Comparison of ENCODE assay signal across 29 cellular contexts in genomic region chr5:134920848-134921575, GRCh38. TPM values are rescaled to one million over a fixed set of nuclear protein-coding genes. Genes with fewer than 3 reads are reported as not detected.
A peak's percentile ranks its signal among the peaks of the same experiment; 100 is the strongest.
DNase-seq lines count a peak whose midpoint lies in the region; ATAC-seq and TF ChIP-seq lines count a peak whose summit lies in the region.
"Had no signal": no experiment of that assay in that cellular context is flagged by ENCODE, and none has a peak within 500 bp of the region (broad histone marks: within the 10 kb centered on the region; RNA-seq: fewer than 3 reads in every experiment).

No MANE protein-coding gene starts in this region.

- peak overlapping the region; percentile 43 for H3K27ac Mint-ChIP-seq in T-helper 1 cell treated with Interleukin-12 subunit alpha and Interleukin-12 subunit beta and Interleukin-4 antibody, amounts not matched to agents 30 μg/mL and 1 μg/mL, for 36 hours
- H3K27ac Mint-ChIP-seq in activated T-helper 17 cell treated with anti-CD3 and anti-CD28 coated beads, Interleukin-2, amount 50 U/mL, for 72 hours = peak overlapping the region; percentile 93
- H3K27ac Mint-ChIP-seq in nephron progenitor cell = peak overlapping the region; percentile 36
- H3K27ac Mint-ChIP-seq in glutamatergic neuron (ENCODE audit: unreplicated experiment) = no peak overlapping the region
- H3K27ac Mint-ChIP-seq in HFFc6 = no peak overlapping the region
- H3K27ac Mint-ChIP-seq: CD4-positive, alpha-beta T cell; natural killer cell; stimulated activated naive B cell treated with anti-CD40 and anti-IgM and Interleukin-4, amounts not matched to agents 10 μg/mL and 1 μg/mL and 100 μg/mL, for 72 hours had no signal

- no peak overlapping the region for H3K4me3 Mint-ChIP-seq in T-helper 1 cell treated with Interleukin-12 subunit alpha and Interleukin-12 subunit beta and Interleukin-4 antibody, amounts not matched to agents 30 μg/mL and 1 μg/mL, for 36 hours
- no peak overlapping the region for H3K4me3 Mint-ChIP-seq in activated T-helper 17 cell treated with anti-CD3 and anti-CD28 coated beads, Interleukin-2, amount 50 U/mL, for 72 hours
- no peak overlapping the region for H3K4me3 Mint-ChIP-seq in nephron progenitor cell
- H3K4me3 Mint-ChIP-seq in glutamatergic neuron (ENCODE audit: unreplicated experiment) = no peak overlapping the region
- H3K4me3 Mint-ChIP-seq in HFFc6 = no peak overlapping the region; the same call in 1 of the 2 replicates
- H3K4me3 Mint-ChIP-seq: activated naive CD4-positive, alpha-beta T cell treated with anti-CD3 and anti-CD28 coated beads, Interleukin-2, amount 50 U/mL, for 24 hours; CD4-positive, alpha-beta T cell; natural killer cell; stimulated activated naive B cell treated with anti-CD40 and anti-IgM and Interleukin-4, amounts not matched to agents 10 μg/mL and 1 μg/mL and 100 μg/mL, for 72 hours; T-helper 17 cell had no signal

- H3K36me3 Mint-ChIP-seq in T-helper 1 cell treated with Interleukin-12 subunit alpha and Interleukin-12 subunit beta and Interleukin-4 antibody, amounts not matched to agents 30 μg/mL and 1 μg/mL, for 36 hours (ENCODE audit: low read depth) = peaks cover 28% of the 10 kb centered on the region
- H3K36me3 Mint-ChIP-seq in activated T-helper 17 cell treated with anti-CD3 and anti-CD28 coated beads, Interleukin-2, amount 50 U/mL, for 72 hours (ENCODE audit: low read depth) = peaks cover 47% of the 10 kb centered on the region
- H3K36me3 Mint-ChIP-seq in nephron progenitor cell (ENCODE audit: low read depth) (peaks cover 19% of the 10 kb centered on the region), glutamatergic neuron (ENCODE audit: unreplicated experiment) (no peaks in the 10 kb centered on the region), HFFc6 (ENCODE audit: low read depth) (peaks cover 8% of the 10 kb centered on the region)
- H3K36me3 Mint-ChIP-seq: natural killer cell had no signal

- no peak for TF ChIP-seq CTCF in nephron progenitor cell (IDR thresholded peaks at IDR 0.05)
- no peak for TF ChIP-seq CTCF in glutamatergic neuron (IDR thresholded peaks at IDR 0.05; ENCODE audit: partially characterized antibody, unreplicated experiment)
- TF ChIP-seq CTCF in HFFc6 (IDR thresholded peaks at IDR 0.05) = no peak

- no peaks in the 10 kb centered on the region for H3K9me3 Mint-ChIP-seq in T-helper 1 cell treated with Interleukin-12 subunit alpha and Interleukin-12 subunit beta and Interleukin-4 antibody, amounts not matched to agents 30 μg/mL and 1 μg/mL, for 36 hours
- H3K9me3 Mint-ChIP-seq in activated T-helper 17 cell treated with anti-CD3 and anti-CD28 coated beads, Interleukin-2, amount 50 U/mL, for 72 hours = no peaks in the 10 kb centered on the region
- no peaks in the 10 kb centered on the region for H3K9me3 Mint-ChIP-seq in nephron progenitor cell
- H3K9me3 Mint-ChIP-seq in glutamatergic neuron (ENCODE audit: unreplicated experiment) = no peaks in the 10 kb centered on the region
- H3K9me3 Mint-ChIP-seq in HFFc6 = no peaks in the 10 kb centered on the region
- H3K9me3 Mint-ChIP-seq: activated naive CD4-positive, alpha-beta T cell treated with anti-CD3 and anti-CD28 coated beads, Interleukin-2, amount 50 U/mL, for 24 hours; CD4-positive, alpha-beta T cell; natural killer cell; stimulated activated naive B cell treated with anti-CD40 and anti-IgM and Interleukin-4, amounts not matched to agents 10 μg/mL and 1 μg/mL and 100 μg/mL, for 72 hours had no signal

- H3K27me3 Mint-ChIP-seq in T-helper 1 cell treated with Interleukin-12 subunit alpha and Interleukin-12 subunit beta and Interleukin-4 antibody, amounts not matched to agents 30 μg/mL and 1 μg/mL, for 36 hours (ENCODE audit: low read depth) = no peaks in the 10 kb centered on the region
- H3K27me3 Mint-ChIP-seq in activated T-helper 17 cell treated with anti-CD3 and anti-CD28 coated beads, Interleukin-2, amount 50 U/mL, for 72 hours = no peaks in the 10 kb centered on the region
- no peaks in the 10 kb centered on the region for H3K27me3 Mint-ChIP-seq in nephron progenitor cell (ENCODE audit: low read depth, poor library complexity)
- H3K27me3 Mint-ChIP-seq in glutamatergic neuron (ENCODE audit: unreplicated experiment) = no peaks in the 10 kb centered on the region
- no peaks in the 10 kb centered on the region for H3K27me3 Mint-ChIP-seq in HFFc6 (ENCODE audit: insufficient read depth)
- H3K27me3 Mint-ChIP-seq: activated naive CD4-positive, alpha-beta T cell treated with anti-CD3 and anti-CD28 coated beads, Interleukin-2, amount 50 U/mL, for 24 hours; CD4-positive, alpha-beta T cell; stimulated activated naive B cell treated with anti-CD40 and anti-IgM and Interleukin-4, amounts not matched to agents 10 μg/mL and 1 μg/mL and 100 μg/mL, for 72 hours; T-helper 17 cell had no signal

- no peak for DNase-seq in T-helper 1 cell
- peak; percentile 65 for DNase-seq in DMS79 (lab: John Stamatoyannopoulos, UW)
- DNase-seq in nephron progenitor cell = no peak
- no peak for DNase-seq in glutamatergic neuron
- no peak for DNase-seq in effector CD4-positive, alpha-beta T cell
- DNase-seq in HFFc6 = no peak
- DNase-seq: activated CD4-positive, CD25-positive, alpha-beta regulatory T cell treated with anti-CD3 and anti-CD28 coated beads, Interleukin-2, amount 50 U/mL, for 72 hours; CD4-positive, alpha-beta T cell; hippocampal formation; mucosa of descending colon; natural killer cell; NCI-H1092 treated with DMSO at 0.1 percent for 48 hours; NCI-H1930; NCI-H526; occipital lobe; PC-9; stimulated activated naive B cell treated with anti-CD40 and anti-IgM and Interleukin-4, amounts not matched to agents 10 μg/mL and 1 μg/mL and 100 μg/mL, for 72 hours; T-helper 17 cell; testis had no signal

- H3K4me1 Mint-ChIP-seq in T-helper 1 cell treated with Interleukin-12 subunit alpha and Interleukin-12 subunit beta and Interleukin-4 antibody, amounts not matched to agents 30 μg/mL and 1 μg/mL, for 36 hours (ENCODE audit: low read depth) = peaks cover 13% of the 10 kb centered on the region
- H3K4me1 Mint-ChIP-seq in activated T-helper 17 cell treated with anti-CD3 and anti-CD28 coated beads, Interleukin-2, amount 50 U/mL, for 72 hours = peaks cover 25% of the 10 kb centered on the region
- no peaks in the 10 kb centered on the region for H3K4me1 Mint-ChIP-seq in nephron progenitor cell
- no peaks in the 10 kb centered on the region for H3K4me1 Mint-ChIP-seq in glutamatergic neuron (ENCODE audit: low read depth, unreplicated experiment)
- H3K4me1 Mint-ChIP-seq in HFFc6 (ENCODE audit: low read depth) = peaks cover 8% of the 10 kb centered on the region

- ATAC-seq in activated T-helper 17 cell treated with anti-CD3 and anti-CD28 coated beads, Interleukin-2, amount 50 U/mL, for 72 hours (replicated peaks) = no peak
- ATAC-seq: gastroesophageal sphincter; mucosa of descending colon; natural killer cell; stimulated activated naive B cell treated with anti-CD40 and anti-IgM and Interleukin-4, amounts not matched to agents 10 μg/mL and 1 μg/mL and 100 μg/mL, for 72 hours; T-helper 17 cell had no signal

RNA-seq across cellular contexts. Expression of gene PCBD2, which starts 16.1 kb away (rescaled TPM):
- 10 to 100 TPM in 1 of 2 donors, 1 to 10 TPM in 1; 7.8 to 11.2 TPM for total RNA-seq in activated T-helper 17 cell treated with anti-CD3 and anti-CD28 coated beads, Interleukin-2, amount 50 U/mL, for 72 hours
- total RNA-seq in glutamatergic neuron (ENCODE audit: unreplicated experiment) = 9.9 TPM
- 10 to 100 TPM in 3 of 6 experiments, 1 to 10 TPM in 3; 8.6 to 11.4 (median 10.0) TPM for total RNA-seq in HFFc6 (2021; fragmentation: NEBNext Ultra II Directional; extraction: Animal tissue kit (Norgen Biotek cat#: 25700))

RNA-seq across cellular contexts. Expression of gene CATSPER3, which starts 46.7 kb away (rescaled TPM):
- under 1 TPM; 0.50 to 0.82 TPM for total RNA-seq in activated T-helper 17 cell treated with anti-CD3 and anti-CD28 coated beads, Interleukin-2, amount 50 U/mL, for 72 hours
- total RNA-seq in glutamatergic neuron (ENCODE audit: unreplicated experiment) = 0.54 TPM
- under 1 TPM in 3 of 6 experiments, not detected in 3; 0.14 to 0.25 (median 0.19) TPM for total RNA-seq in HFFc6 (2021; fragmentation: NEBNext Ultra II Directional; extraction: Animal tissue kit (Norgen Biotek cat#: 25700))
- total RNA-seq: A172, ascending aorta, cardiac muscle cell, H1, M059J, vagina had no signal

RNA-seq across cellular contexts. Expression of gene TXNDC15, which starts 46.8 kb away (rescaled TPM):
- 10 to 100 TPM; 32.5 to 38.8 TPM for total RNA-seq in activated T-helper 17 cell treated with anti-CD3 and anti-CD28 coated beads, Interleukin-2, amount 50 U/mL, for 72 hours
- 57.5 TPM for total RNA-seq in glutamatergic neuron (ENCODE audit: unreplicated experiment)
- 100 to 1,000 TPM; 106 to 127 (median 125) TPM for total RNA-seq in HFFc6 (2021; fragmentation: NEBNext Ultra II Directional; extraction: Animal tissue kit (Norgen Biotek cat#: 25700))

Comparison
In these comparisons a context has a peak if more than half of its experiments do, and no peak if none do; other contexts are left out.
1. H3K27ac Mint-ChIP-seq: peak in T-helper 1 cell treated with Interleukin-12 subunit alpha and Interleukin-12 subunit beta and Interleukin-4 antibody, amounts not matched to agents 30 μg/mL and 1 μg/mL, for 36 hours (single experiment), activated T-helper 17 cell treated with anti-CD3 and anti-CD28 coated beads, Interleukin-2, amount 50 U/mL, for 72 hours (single experiment) and nephron progenitor cell (single experiment); none in glutamatergic neuron (single experiment) and HFFc6 (single experiment).